Comparison of ENCODE assay signal across 12 cellular contexts in genomic region chr9:4566806-4567205, GRCh38.
"Had no signal": no experiment of that assay in that cellular context is flagged by ENCODE, and none has a peak within 500 bp of the region (broad histone marks: within the 10 kb centered on the region; RNA-seq: fewer than 3 reads in every experiment).

No MANE protein-coding gene starts in this region.

- H3K27ac Mint-ChIP-seq: nephron progenitor cell had no signal

- H3K27me3 Mint-ChIP-seq: naive thymus-derived CD4-positive, alpha-beta T cell had no signal

- H3K9me3 Mint-ChIP-seq: nephron progenitor cell had no signal

- ATAC-seq: foreskin keratinocyte; heart left ventricle; left colon; left ventricle myocardium superior; naive thymus-derived CD4-positive, alpha-beta T cell; upper lobe of right lung had no signal

- DNase-seq: effector memory CD4-positive, alpha-beta T cell; erythroblast; foreskin keratinocyte; heart left ventricle; left colon; left ventricle myocardium superior; mesendoderm; naive thymus-derived CD4-positive, alpha-beta T cell; nephron progenitor cell; sigmoid colon; stimulated activated naive CD4-positive, alpha-beta T cell; upper lobe of right lung had no signal

- H3K4me1 Mint-ChIP-seq: nephron progenitor cell had no signal

- H3K4me3 Mint-ChIP-seq: naive thymus-derived CD4-positive, alpha-beta T cell; nephron progenitor cell had no signal
